Comparison of ENCODE assay signal across 2 cellular contexts in the genomic region with DNA sequence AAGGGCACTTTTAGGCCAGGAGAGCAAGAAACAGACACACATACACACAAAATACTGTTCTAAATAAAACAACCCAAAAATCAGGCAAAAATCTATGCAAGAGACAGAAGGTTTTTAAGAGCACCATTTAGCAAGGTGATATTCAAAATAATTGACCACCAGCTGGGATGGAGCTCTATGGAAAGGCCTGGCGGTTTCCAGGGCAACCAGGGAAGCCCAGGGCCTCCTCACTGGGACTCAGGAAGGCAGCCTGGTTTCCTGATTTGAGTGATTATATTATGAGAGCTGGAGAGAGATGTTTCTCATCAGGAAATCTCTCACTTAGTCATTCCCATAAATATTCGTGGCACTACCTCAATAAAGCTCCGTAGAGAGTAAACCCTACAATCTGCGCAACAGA.
TF ChIP-seq lines count a peak whose summit lies in the region.

No MANE protein-coding gene starts in this region.

TF ChIP-seq in A549, 52 proteins besides CTCF, POLR2A, EP300 and RAD21 (continued from another document):
- TF ChIP-seq ZNF302 (CRISPR knock-in tag; IDR thresholded peaks at IDR 0.05) (no peak), HOXB13 (CRISPR knock-in tag; IDR thresholded peaks at IDR 0.05; ENCODE audit: low read depth) (no peak)
- TF ChIP-seq, protein P1, sequence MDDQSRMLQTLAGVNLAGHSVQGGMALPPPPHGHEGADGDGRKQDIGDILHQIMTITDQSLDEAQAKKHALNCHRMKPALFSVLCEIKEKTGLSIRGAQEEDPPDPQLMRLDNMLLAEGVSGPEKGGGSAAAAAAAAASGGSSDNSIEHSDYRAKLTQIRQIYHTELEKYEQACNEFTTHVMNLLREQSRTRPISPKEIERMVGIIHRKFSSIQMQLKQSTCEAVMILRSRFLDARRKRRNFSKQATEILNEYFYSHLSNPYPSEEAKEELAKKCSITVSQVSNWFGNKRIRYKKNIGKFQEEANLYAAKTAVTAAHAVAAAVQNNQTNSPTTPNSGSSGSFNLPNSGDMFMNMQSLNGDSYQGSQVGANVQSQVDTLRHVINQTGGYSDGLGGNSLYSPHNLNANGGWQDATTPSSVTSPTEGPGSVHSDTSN (IDR thresholded peaks at IDR 0.05), result no peak

TF ChIP-seq in WTC11, 78 proteins besides CTCF, POLR2A, EP300 and RAD21 (continued from another document):
- TF ChIP-seq, protein P2, sequence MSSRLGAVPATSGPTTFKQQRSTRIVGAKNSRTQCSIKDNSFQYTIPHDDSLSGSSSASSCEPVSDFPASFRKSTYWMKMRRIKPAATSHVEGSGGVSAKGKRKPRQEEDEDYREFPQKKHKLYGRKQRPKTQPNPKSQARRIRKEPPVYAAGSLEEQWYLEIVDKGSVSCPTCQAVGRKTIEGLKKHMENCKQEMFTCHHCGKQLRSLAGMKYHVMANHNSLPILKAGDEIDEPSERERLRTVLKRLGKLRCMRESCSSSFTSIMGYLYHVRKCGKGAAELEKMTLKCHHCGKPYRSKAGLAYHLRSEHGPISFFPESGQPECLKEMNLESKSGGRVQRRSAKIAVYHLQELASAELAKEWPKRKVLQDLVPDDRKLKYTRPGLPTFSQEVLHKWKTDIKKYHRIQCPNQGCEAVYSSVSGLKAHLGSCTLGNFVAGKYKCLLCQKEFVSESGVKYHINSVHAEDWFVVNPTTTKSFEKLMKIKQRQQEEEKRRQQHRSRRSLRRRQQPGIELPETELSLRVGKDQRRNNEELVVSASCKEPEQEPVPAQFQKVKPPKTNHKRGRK (CRISPR knock-in tag; IDR thresholded peaks at IDR 0.05; ENCODE audit: borderline replicate concordance), result no peak
- TF ChIP-seq RORB (CRISPR knock-in tag; IDR thresholded peaks at IDR 0.05) (no peak), JUN (CRISPR knock-in tag; IDR thresholded peaks at IDR 0.05) (no peak), ZNF396 (CRISPR knock-in tag; IDR thresholded peaks at IDR 0.05; ENCODE audit: borderline replicate concordance) (no peak), SP1 (CRISPR knock-in tag; conservative IDR thresholded peaks at IDR 0.05) (no peak), TEAD4 (CRISPR knock-in tag; IDR thresholded peaks at IDR 0.05) (no peak), PRRX2 (CRISPR knock-in tag; IDR thresholded peaks at IDR 0.05) (no peak), ZNF232 (CRISPR knock-in tag; IDR thresholded peaks at IDR 0.05) (no peak)
- TF ChIP-seq, protein P3, sequence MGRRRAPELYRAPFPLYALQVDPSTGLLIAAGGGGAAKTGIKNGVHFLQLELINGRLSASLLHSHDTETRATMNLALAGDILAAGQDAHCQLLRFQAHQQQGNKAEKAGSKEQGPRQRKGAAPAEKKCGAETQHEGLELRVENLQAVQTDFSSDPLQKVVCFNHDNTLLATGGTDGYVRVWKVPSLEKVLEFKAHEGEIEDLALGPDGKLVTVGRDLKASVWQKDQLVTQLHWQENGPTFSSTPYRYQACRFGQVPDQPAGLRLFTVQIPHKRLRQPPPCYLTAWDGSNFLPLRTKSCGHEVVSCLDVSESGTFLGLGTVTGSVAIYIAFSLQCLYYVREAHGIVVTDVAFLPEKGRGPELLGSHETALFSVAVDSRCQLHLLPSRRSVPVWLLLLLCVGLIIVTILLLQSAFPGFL (CRISPR knock-in tag; IDR thresholded peaks at IDR 0.05; ENCODE audit: borderline replicate concordance), result no peak
- TF ChIP-seq, protein P4, sequence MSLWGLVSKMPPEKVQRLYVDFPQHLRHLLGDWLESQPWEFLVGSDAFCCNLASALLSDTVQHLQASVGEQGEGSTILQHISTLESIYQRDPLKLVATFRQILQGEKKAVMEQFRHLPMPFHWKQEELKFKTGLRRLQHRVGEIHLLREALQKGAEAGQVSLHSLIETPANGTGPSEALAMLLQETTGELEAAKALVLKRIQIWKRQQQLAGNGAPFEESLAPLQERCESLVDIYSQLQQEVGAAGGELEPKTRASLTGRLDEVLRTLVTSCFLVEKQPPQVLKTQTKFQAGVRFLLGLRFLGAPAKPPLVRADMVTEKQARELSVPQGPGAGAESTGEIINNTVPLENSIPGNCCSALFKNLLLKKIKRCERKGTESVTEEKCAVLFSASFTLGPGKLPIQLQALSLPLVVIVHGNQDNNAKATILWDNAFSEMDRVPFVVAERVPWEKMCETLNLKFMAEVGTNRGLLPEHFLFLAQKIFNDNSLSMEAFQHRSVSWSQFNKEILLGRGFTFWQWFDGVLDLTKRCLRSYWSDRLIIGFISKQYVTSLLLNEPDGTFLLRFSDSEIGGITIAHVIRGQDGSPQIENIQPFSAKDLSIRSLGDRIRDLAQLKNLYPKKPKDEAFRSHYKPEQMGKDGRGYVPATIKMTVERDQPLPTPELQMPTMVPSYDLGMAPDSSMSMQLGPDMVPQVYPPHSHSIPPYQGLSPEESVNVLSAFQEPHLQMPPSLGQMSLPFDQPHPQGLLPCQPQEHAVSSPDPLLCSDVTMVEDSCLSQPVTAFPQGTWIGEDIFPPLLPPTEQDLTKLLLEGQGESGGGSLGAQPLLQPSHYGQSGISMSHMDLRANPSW (CRISPR knock-in tag; conservative IDR thresholded peaks at IDR 0.05; ENCODE audit: low read depth), result no peak
